ENCODE assay signal across 8 cellular contexts in genomic region chr9:128218518-128219389, GRCh38. TPM values are rescaled to one million over a fixed set of nuclear protein-coding genes. Genes with fewer than 3 reads are reported as not detected.
DNase-seq lines count a peak whose midpoint lies in the region; ATAC-seq and TF ChIP-seq lines count a peak whose summit lies in the region.

No MANE protein-coding gene starts in this region.

- TF ChIP-seq CTCF in A673 (conservative IDR thresholded peaks at IDR 0.05; ENCODE audit: low read depth, low read length) (no peak), osteoblast (IDR thresholded peaks at IDR 0.05; ENCODE audit: extremely low read depth, low read depth, low read length) (no peak), thoracic aorta (IDR thresholded peaks at IDR 0.05) (peak; percentile 21)

- H3K36me3 Mint-ChIP-seq in activated naive CD4-positive, alpha-beta T cell treated with anti-CD3 and anti-CD28 coated beads, Interleukin-2, amount 50 U/mL, for 24 hours, result no peaks in the 10 kb centered on the region

- no peaks in the 10 kb centered on the region for H3K27me3 Mint-ChIP-seq in activated naive CD4-positive, alpha-beta T cell treated with anti-CD3 and anti-CD28 coated beads, Interleukin-2, amount 50 U/mL, for 24 hours

- H3K79me2 ChIP-seq in osteoblast (ENCODE audit: insufficient read depth, low read length), result no peaks in the 10 kb centered on the region

- intact Hi-C loops in A673 (cut with micrococcal nuclease; ENCODE audit: unreplicated experiment) (no loop called here), head of caudate nucleus (cut with DNase I) (no loop called here)

- H2AFZ ChIP-seq in osteoblast (ENCODE audit: low read length), result peak overlapping the region; percentile 18

- TF ChIP-seq POLR2A in GM19099 (IDR thresholded peaks at IDR 0.05; ENCODE audit: extremely low read depth, insufficient read length, low read depth), result peak; percentile 38

- H3K9me3 ChIP-seq in A673 (ENCODE audit: low read depth, low read length, poor library complexity, severe bottlenecking), result no peaks in the 10 kb centered on the region
- no peaks in the 10 kb centered on the region for H3K9me3 ChIP-seq in osteoblast (ENCODE audit: low read depth, low read length)
- no peaks in the 10 kb centered on the region for H3K9me3 ChIP-seq in thoracic aorta

- H3K9me3 Mint-ChIP-seq in activated naive CD4-positive, alpha-beta T cell treated with anti-CD3 and anti-CD28 coated beads, Interleukin-2, amount 50 U/mL, for 24 hours, result no peaks in the 10 kb centered on the region

- H3K27ac Mint-ChIP-seq in activated naive CD4-positive, alpha-beta T cell treated with anti-CD3 and anti-CD28 coated beads, Interleukin-2, amount 50 U/mL, for 24 hours, result peak overlapping the region; percentile 10

- ATAC-seq in HG03460 (IDR thresholded peaks at IDR 0.05; ENCODE audit: unreplicated experiment) (peak; percentile 90), thoracic aorta (ENCODE audit: insufficient number of reproducible peaks, low FRiP score, low read depth) (peak; percentile 62)

- H3K36me3 ChIP-seq in A673 (ENCODE audit: insufficient read depth, low read length, poor library complexity, severe bottlenecking) (no peaks in the 10 kb centered on the region), osteoblast (ENCODE audit: insufficient read depth, low read length) (no peaks in the 10 kb centered on the region), thoracic aorta (no peaks in the 10 kb centered on the region)

- H3K27me3 ChIP-seq in A673 (replicated peaks; ENCODE audit: insufficient read depth, low read depth, low read length, poor library complexity) (no peaks in the 10 kb centered on the region), osteoblast (ENCODE audit: insufficient read depth, low read length) (no peaks in the 10 kb centered on the region), thoracic aorta (replicated peaks; ENCODE audit: insufficient read depth) (no peaks in the 10 kb centered on the region)

- H3K4me2 ChIP-seq in osteoblast (ENCODE audit: insufficient read depth, low read length), result peak overlapping the region; percentile 56

- DNase-seq in A673 (ENCODE audit: low spot score), result peak; percentile 86
- peak; percentile 96 for DNase-seq in SIG-M5 treated with dmso at 0.1 percent for 504 hours (lab: John Stamatoyannopoulos, UW; ENCODE audit: unreplicated experiment)
- peak; percentile 70 to 92 (median 85) for DNase-seq in head of caudate nucleus
- DNase-seq in osteoblast (ENCODE audit: insufficient read length, low spot score, missing footprints), result peak; percentile 96
- DNase-seq in thoracic aorta (ENCODE audit: low spot score), result peak; percentile 78

- peaks cover 12% of the 10 kb centered on the region for H3K4me1 Mint-ChIP-seq in activated naive CD4-positive, alpha-beta T cell treated with anti-CD3 and anti-CD28 coated beads, Interleukin-2, amount 50 U/mL, for 24 hours

- peaks cover 22% of the 10 kb centered on the region for H3K4me1 ChIP-seq in A673 (ENCODE audit: insufficient read depth, low read length, poor library complexity, severe bottlenecking)
- peaks cover 10% of the 10 kb centered on the region for H3K4me1 ChIP-seq in osteoblast (ENCODE audit: insufficient read depth, low read length)
- peaks cover 0 to 13% of the 10 kb centered on the region in 2 donors for H3K4me1 ChIP-seq in thoracic aorta (ENCODE audit: control insufficient read depth in 1 of 2, low read depth in 2 of 2)

- H3K4me3 Mint-ChIP-seq in activated naive CD4-positive, alpha-beta T cell treated with anti-CD3 and anti-CD28 coated beads, Interleukin-2, amount 50 U/mL, for 24 hours, result peak overlapping the region; percentile 73

- CTCF ChIA-PET in A673 (lab: Charles Lee), result interaction anchor here (0.5 kb wide), 1 partner anchor 31 kb away, joined by 4 read pairs; no protein-coding TSS in a partner anchor

- POLR2A ChIA-PET in A673 (lab: Charles Lee; ENCODE audit: low non-redundant PET), result no interaction called here

- H3K27ac ChIP-seq in A673 (ENCODE audit: low read depth, low read length, poor library complexity, severe bottlenecking), result no peak overlapping the region
- no peak overlapping the region for H3K27ac ChIP-seq in osteoblast (ENCODE audit: low read depth, low read length)
- H3K27ac ChIP-seq in thoracic aorta, result no peak overlapping the region

- no TSS peak for BruUV-seq in A673 (replicated peaks; lab: Mats Ljungman, UMichigan)

- no peak overlapping the region for H3K4me3 ChIP-seq in A673 (ENCODE audit: low read depth, low read length, poor library complexity, severe bottlenecking)
- H3K4me3 ChIP-seq in osteoblast (ENCODE audit: insufficient read depth, low read length), result peak overlapping the region; percentile 29
- peak overlapping the region; percentile 65 for H3K4me3 ChIP-seq in thoracic aorta

- peaks cover 3% of the 10 kb centered on the region for H4K20me1 ChIP-seq in osteoblast (ENCODE audit: insufficient read depth, low read length)

RNA-seq across cellular contexts. Expression of gene DNM1, which starts 15.6 kb away (rescaled TPM):
- total RNA-seq in A673 (2021), result 7.6 and 11.8 TPM in 2 replicates
- total RNA-seq in osteoblast, result 3.6 and 6.5 TPM in 2 replicates
- 1 to 10 TPM; 7.2 to 9.7 TPM for total RNA-seq in thoracic aorta

RNA-seq across cellular contexts. Expression of gene CIZ1, which starts 27.4 kb away (rescaled TPM):
- 158 and 161 TPM in 2 replicates for total RNA-seq in A673 (2021)
- total RNA-seq in osteoblast, result 33.7 and 40.1 TPM in 2 replicates
- total RNA-seq in thoracic aorta, result 10 to 100 TPM; 68.0 to 86.0 TPM

RNA-seq across cellular contexts. Expression of gene GOLGA2, which starts 57.1 kb away (rescaled TPM):
- total RNA-seq in A673 (2021) (87.0 and 105 TPM in 2 replicates), osteoblast (121 and 137 TPM in 2 replicates), thoracic aorta (100 to 1,000 TPM; 115 to 141 TPM)

RNA-seq across cellular contexts. Expression of gene SWI5, which starts 57.3 kb away (rescaled TPM):
- total RNA-seq in A673 (2021) (19.0 and 24.2 TPM in 2 replicates), osteoblast (19.2 and 20.3 TPM in 2 replicates), thoracic aorta (10 to 100 TPM; 12.0 to 26.8 TPM)

RNA-seq across cellular contexts. Expression of gene BBLN, which starts 58.7 kb away (rescaled TPM):
- total RNA-seq in A673 (2021), result 41.9 and 50.2 TPM in 2 replicates
- 24.5 and 33.3 TPM in 2 replicates for total RNA-seq in osteoblast
- 100 to 1,000 TPM; 208 to 329 TPM for total RNA-seq in thoracic aorta
